Comparison of ENCODE assay signal across 26 cellular contexts in the genomic region with DNA sequence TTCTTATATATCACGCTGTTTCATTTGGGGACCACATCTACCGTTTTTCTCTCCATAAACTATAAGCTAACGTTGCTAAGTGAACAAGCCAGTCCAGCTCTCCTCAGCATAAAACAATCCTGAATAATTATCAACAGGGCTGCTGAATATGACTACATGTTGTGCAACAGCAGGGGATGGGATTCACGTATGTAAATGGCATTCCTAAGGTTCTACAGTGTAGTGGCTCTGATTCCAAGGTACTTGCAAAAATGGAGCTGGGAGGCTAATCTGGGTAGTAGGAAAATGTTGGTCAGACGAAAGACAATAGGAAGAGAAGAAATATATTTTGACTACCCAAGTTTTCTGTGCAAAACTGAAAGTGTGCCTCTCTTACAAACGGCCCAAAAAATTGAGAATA.
"Had no signal": no experiment of that assay in that cellular context is flagged by ENCODE, and none has a peak within 500 bp of the region (broad histone marks: within the 10 kb centered on the region; RNA-seq: fewer than 3 reads in every experiment).

No MANE protein-coding gene starts in this region.

- H3K27me3 ChIP-seq: brain microvascular endothelial cell, cardiac muscle cell, MG63 had no signal

- H3K4me3 Mint-ChIP-seq: activated CD4-positive, alpha-beta T cell treated with anti-CD3 and anti-CD28 coated beads for 36 hours; activated CD8-positive, alpha-beta memory T cell treated with anti-CD3 and anti-CD28 coated beads, Interleukin-2, amount 10 ng/mL, durations not matched to agents 7 days and 5 days; activated naive CD8-positive, alpha-beta T cell treated with anti-CD3 and anti-CD28 coated beads, Interleukin-2, amount 50 U/mL, for 24 hours; activated T-cell treated with anti-CD3 and anti-CD28 coated beads, Interleukin-2, amount 50 U/mL, for 24 hours; activated T-helper 1 cell treated with anti-CD3 and anti-CD28 coated beads, Interleukin-12 subunit alpha, Interleukin-12 subunit beta, Interleukin-2, Interleukin-4 antibody, amounts not matched to agents 30 ng/mL and 10 ng/mL and 1 ng/mL, durations not matched to agents 14 hours and 24 hours and 36 hours had no signal

- ATAC-seq: activated CD4-positive, alpha-beta T cell treated with anti-CD3 and anti-CD28 coated beads for 36 hours; activated CD8-positive, alpha-beta memory T cell treated with anti-CD3 and anti-CD28 coated beads, Interleukin-2, amount 10 ng/mL, durations not matched to agents 7 days and 5 days; activated naive CD4-positive, alpha-beta T cell treated with anti-CD3 and anti-CD28 coated beads, Interleukin-2, amount 50 U/mL, for 72 hours; activated naive CD8-positive, alpha-beta T cell treated with anti-CD3 and anti-CD28 coated beads, Interleukin-2, amount 50 U/mL, for 24 hours had no signal

- H3K4me3 ChIP-seq: cardiac muscle cell, MG63 had no signal

- H3K36me3 ChIP-seq: brain microvascular endothelial cell, cardiac muscle cell, MG63 had no signal

- H3K27ac Mint-ChIP-seq: activated CD4-positive, alpha-beta T cell treated with anti-CD3 and anti-CD28 coated beads for 36 hours; activated CD8-positive, alpha-beta memory T cell treated with anti-CD3 and anti-CD28 coated beads, Interleukin-2, amount 10 ng/mL, durations not matched to agents 7 days and 5 days; activated naive CD4-positive, alpha-beta T cell treated with anti-CD3 and anti-CD28 coated beads, Interleukin-2, amount 50 U/mL, for 72 hours; activated naive CD8-positive, alpha-beta T cell treated with anti-CD3 and anti-CD28 coated beads, Interleukin-2, amount 50 U/mL, for 24 hours; activated T-cell treated with anti-CD3 and anti-CD28 coated beads, Interleukin-2, amount 50 U/mL, for 24 hours; activated T-helper 1 cell treated with anti-CD3 and anti-CD28 coated beads, Interleukin-12 subunit alpha, Interleukin-12 subunit beta, Interleukin-2, Interleukin-4 antibody, amounts not matched to agents 30 ng/mL and 10 ng/mL and 1 ng/mL, durations not matched to agents 14 hours and 24 hours and 36 hours had no signal

- H3K9me3 Mint-ChIP-seq: activated T-cell treated with anti-CD3 and anti-CD28 coated beads, Interleukin-2, amount 50 U/mL, for 24 hours had no signal

- DNase-seq: activated CD4-positive, alpha-beta T cell treated with anti-CD3 and anti-CD28 coated beads for 36 hours; activated CD8-positive, alpha-beta memory T cell treated with anti-CD3 and anti-CD28 coated beads, Interleukin-2, amount 10 ng/mL, durations not matched to agents 7 days and 5 days; activated effector memory CD4-positive, alpha-beta T cell treated with Interleukin-2 at 50 U/mL for 16 hours; activated naive CD4-positive, alpha-beta T cell treated with Interleukin-2 at 50 U/mL for 16 hours; activated naive CD8-positive, alpha-beta T cell treated with anti-CD3 and anti-CD28 coated beads, Interleukin-2, amount 50 U/mL, for 24 hours; activated T-cell treated with anti-CD3 and anti-CD28 coated beads, Interleukin-2, amount 50 U/mL, for 24 hours; amniotic stem cell; brain microvascular endothelial cell; MG63; MV-4-11; NCI-H1092 treated with DMSO at 0.1 percent for 48 hours; NCI-H1417 treated with DMSO at 0.1 percent for 48 hours; NCI-H1694; NCI-H2029; NCI-H2107; NCI-H345; NCI-H510A; NCI-H526 treated with DMSO at 0.1 percent for 48 hours; NCI-H82; SIG-M5; SK-N-SH; T-helper 1 cell had no signal

- H3K9ac ChIP-seq: SK-N-SH had no signal

- H3K9me3 ChIP-seq: MG63, SK-N-SH had no signal

- H3K4me1 Mint-ChIP-seq: activated CD4-positive, alpha-beta T cell treated with anti-CD3 and anti-CD28 coated beads for 36 hours; activated CD8-positive, alpha-beta memory T cell treated with anti-CD3 and anti-CD28 coated beads, Interleukin-2, amount 10 ng/mL, durations not matched to agents 7 days and 5 days; activated naive CD8-positive, alpha-beta T cell treated with anti-CD3 and anti-CD28 coated beads, Interleukin-2, amount 50 U/mL, for 24 hours had no signal

- H3K27ac ChIP-seq: brain microvascular endothelial cell, cardiac muscle cell, VCaP had no signal

- H3K4me2 ChIP-seq: SK-N-SH had no signal

- H3K27me3 Mint-ChIP-seq: activated CD4-positive, alpha-beta T cell treated with anti-CD3 and anti-CD28 coated beads for 36 hours; activated CD8-positive, alpha-beta memory T cell treated with anti-CD3 and anti-CD28 coated beads, Interleukin-2, amount 10 ng/mL, durations not matched to agents 7 days and 5 days; activated naive CD8-positive, alpha-beta T cell treated with anti-CD3 and anti-CD28 coated beads, Interleukin-2, amount 50 U/mL, for 24 hours; activated T-cell treated with anti-CD3 and anti-CD28 coated beads, Interleukin-2, amount 50 U/mL, for 24 hours had no signal

- H3K36me3 Mint-ChIP-seq: activated CD8-positive, alpha-beta memory T cell treated with anti-CD3 and anti-CD28 coated beads, Interleukin-2, amount 10 ng/mL, durations not matched to agents 7 days and 5 days; activated naive CD4-positive, alpha-beta T cell treated with anti-CD3 and anti-CD28 coated beads, Interleukin-2, amount 50 U/mL, for 72 hours had no signal
